In genomic region chr19:5445071-5445470, GRCh38 we compare ENCODE assay signal across 36 cellular contexts. TPM values are rescaled to one million over a fixed set of nuclear protein-coding genes. Genes with fewer than 3 reads are reported as not detected.
"Had no signal": no experiment of that assay in that cellular context is flagged by ENCODE, and none has a peak within 500 bp of the region (broad histone marks: within the 10 kb centered on the region; RNA-seq: fewer than 3 reads in every experiment).

No MANE protein-coding gene starts in this region.

- H3K27ac ChIP-seq: ascending aorta, brain microvascular endothelial cell, breast epithelium, VCaP had no signal

- FAIRE-seq: TTC549 had no signal

- H3K36me3 Mint-ChIP-seq: activated CD4-positive, alpha-beta memory T cell treated with anti-CD3 and anti-CD28 coated beads for 36 hours; activated naive CD4-positive, alpha-beta T cell treated with anti-CD3 and anti-CD28 coated beads, Interleukin-2, amount 50 U/mL, for 72 hours; activated naive CD8-positive, alpha-beta T cell treated with anti-CD3 and anti-CD28 coated beads for 36 hours had no signal

- H3K4me1 ChIP-seq: ascending aorta, breast epithelium had no signal

- DNase-seq: activated B cell treated with CpG ODN at 0.5 μM for 24 hours; activated CD4-positive, alpha-beta memory T cell treated with anti-CD3 and anti-CD28 coated beads for 36 hours; activated CD4-positive, alpha-beta T cell treated with anti-CD3 and anti-CD28 coated beads for 4 hours; activated CD4-positive, alpha-beta T cell treated with anti-CD3 and anti-CD28 coated beads, Interleukin-2, amount 50 U/mL, for 1 hour; activated CD4-positive, alpha-beta T cell treated with anti-CD3 and anti-CD28 coated beads, Interleukin-2, amount 50 U/mL, for 4 hours; activated CD4-positive, CD25-positive, alpha-beta regulatory T cell treated with anti-CD3 and anti-CD28 coated beads, Interleukin-2, amount 50 U/mL, for 72 hours; activated CD8-positive, alpha-beta memory T cell treated with anti-CD3 and anti-CD28 coated beads, Interleukin-2, amount 50 U/mL, for 4 hours; activated CD8-positive, alpha-beta T cell treated with anti-CD3 and anti-CD28 coated beads for 36 hours; activated effector memory CD4-positive, alpha-beta T cell treated with anti-CD3 and anti-CD28 coated beads, Interleukin-2, amount 50 U/mL, for 16 hours; activated gamma-delta T cell treated with Interleukin-2 at 50 U/mL for 16 hours; activated naive CD4-positive, alpha-beta T cell; activated naive CD4-positive, alpha-beta T cell treated with anti-CD3 and anti-CD28 coated beads for 36 hours; activated naive CD4-positive, alpha-beta T cell treated with anti-CD3 and anti-CD28 coated beads, Interleukin-2, amount 50 U/mL, for 16 hours; activated naive CD8-positive, alpha-beta T cell treated with anti-CD3 and anti-CD28 coated beads for 36 hours; activated T-cell treated with anti-CD3 and anti-CD28 coated beads for 4 hours; activated T-cell treated with anti-CD3 and anti-CD28 coated beads, Interleukin-2, amount 50 U/mL, for 1 hour; activated T-cell treated with anti-CD3 and anti-CD28 coated beads, Interleukin-2, amount 50 U/mL, for 4 hours; activated T-cell treated with anti-CD3 and anti-CD28 coated beads, Interleukin-2, amount 50 U/mL, for 72 hours; brain microvascular endothelial cell; central memory CD4-positive, alpha-beta T cell; T-helper 1 cell; T-helper 2 cell; T-helper 9 cell had no signal

- H3K9me3 ChIP-seq: ascending aorta, breast epithelium had no signal

- H3K4me3 ChIP-seq: ascending aorta, breast epithelium had no signal

- H3K9me3 Mint-ChIP-seq: activated B cell treated with CpG ODN at 0.5 μM for 24 hours; activated CD4-positive, alpha-beta memory T cell treated with anti-CD3 and anti-CD28 coated beads for 36 hours; activated CD8-positive, alpha-beta T cell treated with anti-CD3 and anti-CD28 coated beads for 36 hours; activated naive CD4-positive, alpha-beta T cell treated with anti-CD3 and anti-CD28 coated beads for 36 hours; activated naive CD4-positive, alpha-beta T cell treated with anti-CD3 and anti-CD28 coated beads, Interleukin-2, amount 50 U/mL, for 72 hours; activated naive CD8-positive, alpha-beta T cell treated with anti-CD3 and anti-CD28 coated beads for 36 hours; activated T-cell treated with anti-CD3 and anti-CD28 coated beads, Interleukin-2, amount 50 U/mL, for 4 hours; activated T-cell treated with anti-CD3 and anti-CD28 coated beads, Interleukin-2, amount 50 U/mL, for 72 hours; activated T-helper 1 cell treated with anti-CD3 and anti-CD28 coated beads, Interleukin-12 subunit alpha, Interleukin-12 subunit beta, Interleukin-2, Interleukin-4 antibody, amounts not matched to agents 30 ng/mL and 10 ng/mL and 1 ng/mL, durations not matched to agents 14 hours and 24 hours and 36 hours; activated T-helper 17 cell treated with anti-CD3 and anti-CD28 coated beads, Interleukin-2, amount 50 U/mL, for 72 hours; T-helper 1 cell treated with Interleukin-12 subunit alpha and Interleukin-12 subunit beta and Interleukin-4 antibody, amounts not matched to agents 30 μg/mL and 1 μg/mL, for 36 hours; T-helper 2 cell treated with Interferon-gamma antibody and Interleukin-4, amounts not matched to agents 5 μg/mL and 100 μg/mL, for 36 hours had no signal

- H3K36me3 ChIP-seq: ascending aorta, brain microvascular endothelial cell, breast epithelium had no signal

- H3K27ac Mint-ChIP-seq: activated B cell treated with CpG ODN at 0.5 μM for 24 hours; activated CD4-positive, alpha-beta memory T cell treated with anti-CD3 and anti-CD28 coated beads for 36 hours; activated CD8-positive, alpha-beta T cell treated with anti-CD3 and anti-CD28 coated beads for 36 hours; activated naive CD4-positive, alpha-beta T cell treated with anti-CD3 and anti-CD28 coated beads for 36 hours; activated naive CD4-positive, alpha-beta T cell treated with anti-CD3 and anti-CD28 coated beads, Interleukin-2, amount 50 U/mL, for 72 hours; activated naive CD8-positive, alpha-beta T cell treated with anti-CD3 and anti-CD28 coated beads for 36 hours; activated T-cell treated with anti-CD3 and anti-CD28 coated beads, Interleukin-2, amount 50 U/mL, for 72 hours; activated T-helper 1 cell treated with anti-CD3 and anti-CD28 coated beads, Interleukin-12 subunit alpha, Interleukin-12 subunit beta, Interleukin-2, Interleukin-4 antibody, amounts not matched to agents 30 ng/mL and 10 ng/mL and 1 ng/mL, durations not matched to agents 14 hours and 24 hours and 36 hours; activated T-helper 17 cell treated with anti-CD3 and anti-CD28 coated beads, Interleukin-2, amount 50 U/mL, for 72 hours; T-helper 1 cell treated with Interleukin-12 subunit alpha and Interleukin-12 subunit beta and Interleukin-4 antibody, amounts not matched to agents 30 μg/mL and 1 μg/mL, for 36 hours; T-helper 2 cell treated with Interferon-gamma antibody and Interleukin-4, amounts not matched to agents 5 μg/mL and 100 μg/mL, for 36 hours had no signal

- ATAC-seq: activated CD8-positive, alpha-beta T cell treated with anti-CD3 and anti-CD28 coated beads for 36 hours; activated naive CD4-positive, alpha-beta T cell treated with anti-CD3 and anti-CD28 coated beads, Interleukin-2, amount 50 U/mL, for 72 hours; activated T-cell treated with anti-CD3 and anti-CD28 coated beads, Interleukin-2, amount 50 U/mL, for 4 hours; activated T-cell treated with anti-CD3 and anti-CD28 coated beads, Interleukin-2, amount 50 U/mL, for 72 hours; activated T-helper 17 cell treated with anti-CD3 and anti-CD28 coated beads, Interleukin-2, amount 50 U/mL, for 72 hours had no signal

- H3K4me1 Mint-ChIP-seq: activated B cell treated with CpG ODN at 0.5 μM for 24 hours; activated naive CD8-positive, alpha-beta T cell treated with anti-CD3 and anti-CD28 coated beads for 36 hours; activated T-helper 17 cell treated with anti-CD3 and anti-CD28 coated beads, Interleukin-2, amount 50 U/mL, for 72 hours had no signal

- H3K4me3 Mint-ChIP-seq: activated B cell treated with CpG ODN at 0.5 μM for 24 hours; activated CD4-positive, alpha-beta memory T cell treated with anti-CD3 and anti-CD28 coated beads for 36 hours; activated CD8-positive, alpha-beta T cell treated with anti-CD3 and anti-CD28 coated beads for 36 hours; activated naive CD4-positive, alpha-beta T cell treated with anti-CD3 and anti-CD28 coated beads for 36 hours; activated naive CD8-positive, alpha-beta T cell treated with anti-CD3 and anti-CD28 coated beads for 36 hours; activated T-cell treated with anti-CD3 and anti-CD28 coated beads, Interleukin-2, amount 50 U/mL, for 4 hours; activated T-cell treated with anti-CD3 and anti-CD28 coated beads, Interleukin-2, amount 50 U/mL, for 72 hours; activated T-helper 1 cell treated with anti-CD3 and anti-CD28 coated beads, Interleukin-12 subunit alpha, Interleukin-12 subunit beta, Interleukin-2, Interleukin-4 antibody, amounts not matched to agents 30 ng/mL and 10 ng/mL and 1 ng/mL, durations not matched to agents 14 hours and 24 hours and 36 hours; activated T-helper 17 cell treated with anti-CD3 and anti-CD28 coated beads, Interleukin-2, amount 50 U/mL, for 72 hours; T-helper 1 cell treated with Interleukin-12 subunit alpha and Interleukin-12 subunit beta and Interleukin-4 antibody, amounts not matched to agents 30 μg/mL and 1 μg/mL, for 36 hours; T-helper 2 cell treated with Interferon-gamma antibody and Interleukin-4, amounts not matched to agents 5 μg/mL and 100 μg/mL, for 36 hours had no signal

RNA-seq across cellular contexts. Expression of gene ZNRF4, which starts 10.1 kb away (rescaled TPM):
- total RNA-seq: activated B cell treated with CpG ODN at 0.5 μM for 24 hours; activated CD4-positive, alpha-beta memory T cell treated with anti-CD3 and anti-CD28 coated beads for 36 hours; activated CD8-positive, alpha-beta memory T cell treated with anti-CD3 and anti-CD28 coated beads for 36 hours; activated CD8-positive, alpha-beta T cell treated with anti-CD3 and anti-CD28 coated beads for 36 hours; activated naive CD4-positive, alpha-beta T cell treated with anti-CD3 and anti-CD28 coated beads for 36 hours; activated naive CD4-positive, alpha-beta T cell treated with anti-CD3 and anti-CD28 coated beads, Interleukin-2, amount 50 U/mL, for 72 hours; activated naive CD8-positive, alpha-beta T cell treated with anti-CD3 and anti-CD28 coated beads for 36 hours; activated T-cell treated with anti-CD3 and anti-CD28 coated beads, Interleukin-2, amount 50 U/mL, for 4 hours; activated T-cell treated with anti-CD3 and anti-CD28 coated beads, Interleukin-2, amount 50 U/mL, for 72 hours; activated T-helper 1 cell treated with anti-CD3 and anti-CD28 coated beads, Interleukin-12 subunit alpha, Interleukin-12 subunit beta, Interleukin-2, Interleukin-4 antibody, amounts not matched to agents 30 ng/mL and 10 ng/mL and 1 ng/mL, durations not matched to agents 14 hours and 24 hours and 36 hours; activated T-helper 17 cell treated with anti-CD3 and anti-CD28 coated beads, Interleukin-2, amount 50 U/mL, for 72 hours; ascending aorta; breast epithelium; cardiac septum; cerebellum had no signal
- polyA plus RNA-seq: adipose tissue had no signal
